ENCODE assay signal across 10 cellular contexts in genomic region chr18:62610509-62611394, GRCh38.
DNase-seq lines count a peak whose midpoint lies in the region; ATAC-seq and TF ChIP-seq lines count a peak whose summit lies in the region.
"Had no signal": no experiment of that assay in that cellular context is flagged by ENCODE, and none has a peak within 500 bp of the region (broad histone marks: within the 10 kb centered on the region; RNA-seq: fewer than 3 reads in every experiment).

No MANE protein-coding gene starts in this region.

- peaks cover 9% of the 10 kb centered on the region for H3K4me1 ChIP-seq in hepatocyte (ENCODE audit: insufficient read depth)
- H3K4me1 ChIP-seq in trophoblast cell (ENCODE audit: control insufficient read depth in 1 of 2, insufficient read depth in 2 of 2, low read length in 2 of 2), result peaks cover 9 to 12% of the 10 kb centered on the region in 2 experiments

- H3K9me2 ChIP-seq in hepatocyte (replicated peaks; ENCODE audit: insufficient read depth), result no peaks in the 10 kb centered on the region

- H3K79me1 ChIP-seq in trophoblast cell (ENCODE audit: low read length), result no peaks in the 10 kb centered on the region

- 26% methylated on average over 23 of the region's 23 CpGs for WGBS in hepatocyte (ENCODE audit: low lambda C conversion rate, missing lambda C conversion rate)
- no CpG with 5 or more reads among the region's 23 CpGs for WGBS in trophoblast cell (ENCODE audit: extremely low coverage, insufficient coverage, insufficient read length)

- no peak for ATAC-seq in HG03439 (IDR thresholded peaks at IDR 0.05; ENCODE audit: unreplicated experiment)
- no peak for ATAC-seq in HG03139 (IDR thresholded peaks at IDR 0.05; ENCODE audit: unreplicated experiment)

- no peak overlapping the region for H4K91ac ChIP-seq in trophoblast cell (ENCODE audit: low read depth, low read length)

- no peaks in the 10 kb centered on the region for H4K20me1 ChIP-seq in hepatocyte (ENCODE audit: insufficient read depth, poor library complexity, severe bottlenecking)

- H3K79me2 ChIP-seq in hepatocyte (no peaks in the 10 kb centered on the region), trophoblast cell (ENCODE audit: control insufficient read depth, insufficient read depth, low read length, poor library complexity) (no peaks in the 10 kb centered on the region)

- peak overlapping the region; percentile 71 for H2AFZ ChIP-seq in hepatocyte
- H2AFZ ChIP-seq in trophoblast cell (ENCODE audit: insufficient read depth, low read length, poor library complexity), result no peak overlapping the region

- H3K14ac ChIP-seq in trophoblast cell (ENCODE audit: low read length), result no peak overlapping the region

- H3K23ac ChIP-seq in trophoblast cell (ENCODE audit: low read length), result no peak overlapping the region

- H3K4ac ChIP-seq in trophoblast cell (ENCODE audit: low read depth, low read length), result no peak overlapping the region

- H3K36me3 ChIP-seq in hepatocyte (replicated peaks; ENCODE audit: insufficient read depth, low read depth) (no peaks in the 10 kb centered on the region), trophoblast cell (ENCODE audit: control insufficient read depth in 1 of 2, insufficient read depth in 2 of 2, low read length in 2 of 2) (no peaks in the 10 kb centered on the region)

- peak; percentile 37 for DNase-seq in DMS53 treated with DMSO at 0.1 percent for 48 hours (lab: John Stamatoyannopoulos, UW; ENCODE audit: unreplicated experiment)
- peak; percentile 42 for DNase-seq in SHP77 treated with DMSO at 0.1 percent for 48 hours (lab: John Stamatoyannopoulos, UW)
- no peak for DNase-seq in hepatocyte (ENCODE audit: low spot score)
- no peak for DNase-seq in trophoblast cell
- no peak for DNase-seq in occipital lobe (lab: John Stamatoyannopoulos, UW)
- no peak for DNase-seq in HT-29 (ENCODE audit: low spot score)
- DNase-seq: activated CD4-positive, alpha-beta T cell treated with anti-CD3 and anti-CD28 coated beads for 1 hour; small intestine had no signal

- no peak overlapping the region for H3K9ac ChIP-seq in trophoblast cell (ENCODE audit: low read length)

- TF ChIP-seq CTCF in hepatocyte (IDR thresholded peaks at IDR 0.05; ENCODE audit: poor library complexity), result no peak

- no peak overlapping the region for H4K8ac ChIP-seq in trophoblast cell (ENCODE audit: low read depth, low read length)

- no peak overlapping the region for H4K12ac ChIP-seq in trophoblast cell (ENCODE audit: low read depth, low read length)

- H2BK5ac ChIP-seq in trophoblast cell (ENCODE audit: low read depth, low read length, poor library complexity), result no peak overlapping the region

- no peak overlapping the region for H2BK12ac ChIP-seq in trophoblast cell (ENCODE audit: low read length)

- no peak overlapping the region for H2BK120ac ChIP-seq in trophoblast cell (ENCODE audit: insufficient read depth, low read length, poor library complexity)

- no peaks in the 10 kb centered on the region for H3K27me3 ChIP-seq in hepatocyte
- H3K27me3 ChIP-seq in trophoblast cell (ENCODE audit: insufficient read depth, low read length), result no peaks in the 10 kb centered on the region

- H3K9me3 ChIP-seq in hepatocyte (ENCODE audit: low read depth) (no peaks in the 10 kb centered on the region), trophoblast cell (ENCODE audit: insufficient read depth, low read depth, low read length) (peaks cover 2% of the 10 kb centered on the region)

- H3K18ac ChIP-seq in trophoblast cell (ENCODE audit: low read length), result no peak overlapping the region

- H3K4me3 ChIP-seq in hepatocyte (no peak overlapping the region), trophoblast cell (ENCODE audit: low read depth, low read length) (no peak overlapping the region)

- H3K4me2 ChIP-seq in hepatocyte (peak overlapping the region; percentile 71), trophoblast cell (ENCODE audit: low read length) (peak overlapping the region; percentile 0)

- no peak overlapping the region for H3K27ac ChIP-seq in hepatocyte
- H3K27ac ChIP-seq in trophoblast cell (ENCODE audit: low read depth, low read length), result no peak overlapping the region

- H2AK5ac ChIP-seq in trophoblast cell (ENCODE audit: low read length), result no peak overlapping the region

Comparison
In these comparisons a context has a peak if more than half of its experiments do, and no peak if none do; other contexts are left out.
1. DNase-seq: peak in DMS53 treated with DMSO at 0.1 percent for 48 hours (single experiment) and SHP77 treated with DMSO at 0.1 percent for 48 hours (single experiment); none in hepatocyte (single experiment), trophoblast cell (0 of 2), occipital lobe (single experiment) and HT-29 (single experiment).